In the genomic region with DNA sequence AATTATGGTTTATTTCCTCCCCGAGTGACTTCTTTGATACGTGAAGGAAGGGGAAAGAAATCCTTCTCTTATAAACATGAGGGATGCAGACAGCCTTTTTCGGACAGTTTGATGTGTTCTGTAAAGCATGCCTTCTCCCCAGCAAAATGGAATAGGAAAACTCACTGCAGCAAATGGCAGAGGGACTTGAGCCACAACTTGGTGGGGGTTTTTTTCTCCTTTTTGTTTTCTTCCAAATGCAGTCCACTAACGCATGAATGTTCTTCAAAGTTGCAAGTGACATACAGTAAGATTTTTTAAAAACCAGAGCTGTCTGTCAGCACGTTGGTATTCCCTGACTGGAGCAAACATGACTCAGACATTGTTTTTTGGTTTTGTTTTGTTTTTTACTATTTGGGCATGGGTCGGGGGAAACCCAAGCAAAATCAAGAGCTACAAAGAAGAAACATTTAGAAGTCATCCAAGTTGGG, we compare ENCODE assay signal across 8 cellular contexts. TPM values are rescaled to one million over a fixed set of nuclear protein-coding genes. Genes with fewer than 3 reads are reported as not detected.
DNase-seq lines count a peak whose midpoint lies in the region; ATAC-seq, FAIRE-seq and TF ChIP-seq lines count a peak whose summit lies in the region.

No MANE protein-coding gene starts in this region.

- BruUV-seq in HepG2 (replicated peaks; lab: Mats Ljungman, UMichigan) = no TSS peak

- CTCF ChIA-PET in activated CD8-positive, alpha-beta memory T cell treated with anti-CD3 and anti-CD28 coated beads, Interleukin-2, amount 10 ng/mL, durations not matched to agents 7 days and 5 days (lab: Charles Lee) = interaction anchor here (0.8 kb wide), 1 partner anchor 128 kb away, joined by 3 read pairs; no protein-coding TSS in a partner anchor
- CTCF ChIA-PET in HepG2 (lab: Yijun Ruan, JAX; ENCODE audit: low intra/inter-chr PET ratio, low total read pairs) = no interaction called here

- H3K4me1 Mint-ChIP-seq in activated CD8-positive, alpha-beta memory T cell treated with anti-CD3 and anti-CD28 coated beads, Interleukin-2, amount 10 ng/mL, durations not matched to agents 7 days and 5 days = peaks cover 26% of the 10 kb centered on the region

- under 1% methylated on average over 6 of the region's 6 CpGs for WGBS in HepG2 (ENCODE audit: low lambda C conversion rate)
- WGBS in thyroid gland, 2 donors = 1 to 2% methylated on average over 6 of the region's 6 CpGs

- peak overlapping the region; percentile 61 for H3K9ac ChIP-seq in HepG2 (ENCODE audit: insufficient read depth, low read depth, low read length)

- H3K4me3 Mint-ChIP-seq in activated CD8-positive, alpha-beta memory T cell treated with anti-CD3 and anti-CD28 coated beads, Interleukin-2, amount 10 ng/mL, durations not matched to agents 7 days and 5 days = peak overlapping the region; percentile 88

- TF ChIP-seq POLR2A in HepG2 (IDR thresholded peaks at IDR 0.05; ENCODE audit: insufficient read depth in 1 of 2, low read depth in 2 of 2, low read length in 2 of 2) (no peak), thyroid gland (IDR thresholded peaks at IDR 0.05) (no peak)

- no peak for DNase-seq in activated CD8-positive, alpha-beta memory T cell treated with anti-CD3 and anti-CD28 coated beads, Interleukin-2, amount 10 ng/mL, durations not matched to agents 7 days and 5 days
- DNase-seq in activated CD8-positive, alpha-beta memory T cell treated with anti-CD3 and anti-CD28 coated beads for 24 hours = no peak
- DNase-seq in ascending aorta (ENCODE audit: low spot score in 2 of 2) (no peak), HepG2 (ENCODE audit: low spot score) (no peak), thyroid gland (no peak), 8988T (no peak)
- DNase-seq in NK-92 treated with Interleukin-12 subunit alpha and Interleukin-12 subunit beta, amount 100 ng/mL, for 24 hours (lab: John Stamatoyannopoulos, UW) = no peak

- H3K4me1 ChIP-seq in ascending aorta (peaks cover 0 to 8% of the 10 kb centered on the region in 2 donors), HepG2 (ENCODE audit: insufficient read depth, low read length) (peaks cover 67% of the 10 kb centered on the region), thyroid gland (peaks cover 5 to 6% of the 10 kb centered on the region in 2 donors)

- H3K27me3 ChIP-seq in ascending aorta (no peaks in the 10 kb centered on the region), HepG2 (ENCODE audit: control insufficient read depth in 1 of 2, insufficient read depth in 2 of 2, low read length in 2 of 2) (peaks cover 0 to 4% of the 10 kb centered on the region in 2 experiments; a peak in 1 of 5 replicates), thyroid gland (no peaks in the 10 kb centered on the region)

- ATAC-seq in activated CD8-positive, alpha-beta memory T cell treated with anti-CD3 and anti-CD28 coated beads, Interleukin-2, amount 10 ng/mL, durations not matched to agents 7 days and 5 days = no peak
- ATAC-seq in HepG2 (peak; percentile 49), HG03139 (IDR thresholded peaks at IDR 0.05; ENCODE audit: unreplicated experiment) (no peak)

- TF ChIP-seq EP300 in HepG2 (IDR thresholded peaks at IDR 0.05; ENCODE audit: low read depth in 2 of 2, low read length in 2 of 2) (no peak), HepG2 (CRISPR knock-in tag; IDR thresholded peaks at IDR 0.05; ENCODE audit: borderline replicate concordance) (no peak)

- peak overlapping the region; percentile 81 for H3K4me2 ChIP-seq in HepG2 (ENCODE audit: low read depth, low read length)

- intact Hi-C loops in ascending aorta (cut with DNase I) = no loop called here
- intact Hi-C loops in HepG2 (cut with micrococcal nuclease; ENCODE audit: unreplicated experiment) = loop anchor here (1.0 to 5.0 kb wide), 2 partner anchors 11 to 373 kb away; no protein-coding TSS in a partner anchor
- intact Hi-C loops in thyroid gland (cut with DNase I) = loop anchor here (10.0 kb wide), 1 partner anchor 145 kb away; no protein-coding TSS in a partner anchor

- H3K36me3 ChIP-seq in ascending aorta = no peaks in the 10 kb centered on the region
- H3K36me3 ChIP-seq in HepG2 (replicated peaks in 1 of 2; ENCODE audit: control insufficient read depth in 1 of 2, insufficient read depth in 2 of 2, low read length in 2 of 2) = no peaks in the 10 kb centered on the region
- no peaks in the 10 kb centered on the region for H3K36me3 ChIP-seq in thyroid gland

- H3K27ac ChIP-seq in ascending aorta = peak overlapping the region; percentile 28 to 85
- H3K27ac ChIP-seq in HepG2 (ENCODE audit: extremely low read length, insufficient read depth, low read length) = peak overlapping the region; percentile 34
- H3K27ac ChIP-seq in thyroid gland = peak overlapping the region in 2 of 3 donors; percentile 37 to 81

- H3K79me2 ChIP-seq in HepG2 (ENCODE audit: insufficient read depth, low read length) = peaks cover 40% of the 10 kb centered on the region

- in situ Hi-C loops in HepG2 (cut with HindIII; ENCODE audit: extremely low pct_ligation_motif_present, low pct_unique_long_range_greater_than_20kb) = no loop called here

- H3K27ac Mint-ChIP-seq in activated CD8-positive, alpha-beta memory T cell treated with anti-CD3 and anti-CD28 coated beads, Interleukin-2, amount 10 ng/mL, durations not matched to agents 7 days and 5 days = peak overlapping the region; percentile 70

- TF ChIP-seq RAD21 in HepG2 (CRISPR knock-in tag; IDR thresholded peaks at IDR 0.05) = no peak

- H2AFZ ChIP-seq in HepG2 (ENCODE audit: low read length) = peak overlapping the region; percentile 99

- H3K27me3 Mint-ChIP-seq in activated CD8-positive, alpha-beta memory T cell treated with anti-CD3 and anti-CD28 coated beads, Interleukin-2, amount 10 ng/mL, durations not matched to agents 7 days and 5 days = peaks cover 27% of the 10 kb centered on the region

- no peaks in the 10 kb centered on the region for H4K20me1 ChIP-seq in HepG2 (ENCODE audit: insufficient read depth, low read length)

- H3K9me3 Mint-ChIP-seq in activated CD8-positive, alpha-beta memory T cell treated with anti-CD3 and anti-CD28 coated beads, Interleukin-2, amount 10 ng/mL, durations not matched to agents 7 days and 5 days (ENCODE audit: low read depth) = no peaks in the 10 kb centered on the region

- H3K36me3 Mint-ChIP-seq in activated CD8-positive, alpha-beta memory T cell treated with anti-CD3 and anti-CD28 coated beads, Interleukin-2, amount 10 ng/mL, durations not matched to agents 7 days and 5 days = no peaks in the 10 kb centered on the region

- peak overlapping the region; percentile 83 to 92 for H3K4me3 ChIP-seq in ascending aorta
- peak overlapping the region; percentile 49 to 98 (median 75) for H3K4me3 ChIP-seq in HepG2 (replicated peaks in 1 of 3; ENCODE audit: insufficient read depth in 1 of 3, low read depth in 2 of 3, low read length in 3 of 3)
- H3K4me3 ChIP-seq in thyroid gland (replicated peaks in 1 of 3) = peak overlapping the region; percentile 54 to 65 (median 59)

- TF ChIP-seq CTCF in ascending aorta (IDR thresholded peaks at IDR 0.05) (no peak), HepG2 (CRISPR knock-in tag; IDR thresholded peaks at IDR 0.05) (no peak), thyroid gland (IDR thresholded peaks at IDR 0.05) (no peak)

- H3K9me3 ChIP-seq in ascending aorta = no peaks in the 10 kb centered on the region
- no peaks in the 10 kb centered on the region for H3K9me3 ChIP-seq in HepG2 (ENCODE audit: low read length)
- H3K9me3 ChIP-seq in thyroid gland = no peaks in the 10 kb centered on the region

- POLR2A ChIA-PET in HepG2 (lab: Yijun Ruan, JAX) = interaction anchor here (1.0 to 2.4 kb wide), 6 partner anchors 15 to 370 kb away, joined by 3 to 13 read pairs (median 4); partner anchors contain the start of genes CFAP36 and RTN4

- FAIRE-seq in HepG2 (lab: Jason Lieb, UNC) = no peak

TF ChIP-seq in HepG2, 621 proteins besides CTCF, POLR2A, EP300 and RAD21 (continues in another document):
- TF ChIP-seq POGK (CRISPR knock-in tag; conservative IDR thresholded peaks at IDR 0.05) = no peak

RNA-seq across cellular contexts. Expression of gene CCDC88A, which starts 0.6 kb away (rescaled TPM):
- total RNA-seq in activated CD8-positive, alpha-beta memory T cell treated with anti-CD3 and anti-CD28 coated beads, Interleukin-2, amount 10 ng/mL, durations not matched to agents 7 days and 5 days = 10 to 100 TPM; 10.9 to 15.9 TPM
- total RNA-seq in ascending aorta (39.2 TPM), HepG2 (2016; rRNA removed; fragmentation: Illumina TruSeq; extraction: Trizol) (84.1 and 112 TPM in 2 replicates), thyroid gland (10 to 100 TPM; 35.9 to 51.5 (median 42.5) TPM)
- 8.0 and 11.9 TPM in 2 replicates for total RNA-seq in HepG2 (2016; cell fraction: cytosol; rRNA removed; fragmentation: Illumina TruSeq; extraction: Trizol; ENCODE audit: low read depth)
- 79.7 and 118 TPM in 2 replicates for total RNA-seq in HepG2 (2016; cell fraction: insoluble cytoplasmic fraction; rRNA removed; fragmentation: Illumina TruSeq; extraction: Trizol)
- 26.2 and 31.6 TPM in 2 replicates for total RNA-seq in HepG2 (2016; cell fraction: membrane; rRNA removed; fragmentation: Illumina TruSeq; extraction: Trizol)
- 146 and 156 TPM in 2 replicates for total RNA-seq in HepG2 (2016; cell fraction: nucleus; rRNA removed; fragmentation: Illumina TruSeq; extraction: Trizol)
- 34.6 and 43.2 TPM in 2 replicates for polyA plus RNA-seq in HepG2 (2011; rRNA removed)
- 13.5 and 21.7 TPM in 2 replicates for polyA plus RNA-seq in HepG2 (2011; cell fraction: cytosol; rRNA removed)
- polyA plus RNA-seq in HepG2 (2011; cell fraction: nucleus; rRNA removed) = 32.8 and 36.0 TPM in 2 replicates
- polyA plus RNA-seq in HepG2 (2012) = 26.1 and 33.7 TPM in 2 replicates
- 3.1 TPM in 2 replicates for polyA plus RNA-seq in HepG2 (2016; cell fraction: cytosol; fragmentation: Illumina TruSeq; extraction: Trizol; ENCODE audit: low read depth)
- 70.6 and 78.0 TPM in 2 replicates for polyA plus RNA-seq in HepG2 (2016; cell fraction: insoluble cytoplasmic fraction; fragmentation: Illumina TruSeq; extraction: Trizol; ENCODE audit: low read depth)
- 10.7 and 12.9 TPM in 2 replicates for polyA plus RNA-seq in HepG2 (2016; cell fraction: membrane; fragmentation: Illumina TruSeq; extraction: Trizol; ENCODE audit: low read depth)
- polyA plus RNA-seq in HepG2 (2016; cell fraction: nucleus; fragmentation: Illumina TruSeq; extraction: Trizol; ENCODE audit: insufficient read depth, low read depth) = 109 and 125 TPM in 2 replicates
- 85.4 and 100 TPM in 2 replicates for polyA minus RNA-seq in HepG2 (2011; rRNA and poly(A)+ RNA removed; ENCODE audit: low replicate concordance)
- 37.2 and 51.3 TPM in 2 replicates for polyA minus RNA-seq in HepG2 (2011; cell fraction: cytosol; rRNA and poly(A)+ RNA removed)
- polyA minus RNA-seq in HepG2 (2011; cell fraction: nucleus; rRNA and poly(A)+ RNA removed) = 204 and 205 TPM in 2 replicates
